ENCODE assay signal across 13 cellular contexts in the genomic region with DNA sequence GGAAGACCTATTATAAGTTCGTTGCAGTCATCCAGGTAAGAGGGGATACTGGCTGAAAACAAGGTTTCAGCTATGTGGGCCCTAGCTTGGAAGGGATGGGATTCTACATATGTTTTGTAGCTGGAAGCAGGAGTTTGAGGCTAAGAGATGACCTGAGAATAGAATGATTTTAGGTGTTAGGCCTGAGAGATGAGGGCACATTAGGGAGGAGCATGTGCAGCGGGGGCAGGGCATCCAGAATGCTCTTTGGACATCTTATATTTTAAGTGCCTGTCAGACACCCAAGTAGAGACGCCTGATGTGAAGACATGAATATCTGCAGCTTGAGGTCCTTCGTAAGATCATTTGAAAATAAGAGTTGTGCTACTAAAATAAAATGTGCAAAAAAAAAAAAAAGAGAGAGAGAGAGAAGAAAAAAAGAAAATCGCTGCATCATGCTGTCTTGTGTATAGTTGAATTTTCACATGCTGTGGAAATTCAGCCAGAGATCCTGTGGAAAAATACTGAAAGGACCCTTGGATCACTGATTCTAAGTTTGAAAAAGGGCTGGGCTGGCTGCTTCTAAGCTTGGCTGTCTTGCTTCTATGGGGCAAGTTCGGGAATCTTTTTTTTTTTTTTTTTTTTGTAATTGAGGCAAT.
A peak's percentile ranks its signal among the peaks of the same experiment; 100 is the strongest.
DNase-seq lines count a peak whose midpoint lies in the region; ATAC-seq and TF ChIP-seq lines count a peak whose summit lies in the region.
"Had no signal": no experiment of that assay in that cellular context is flagged by ENCODE, and none has a peak within 500 bp of the region (broad histone marks: within the 10 kb centered on the region; RNA-seq: fewer than 3 reads in every experiment).

No MANE protein-coding gene starts in this region.

- H4K20me1 ChIP-seq in PC-9 (ENCODE audit: insufficient read depth): no peaks in the 10 kb centered on the region
- H4K20me1 ChIP-seq in GM23248 (ENCODE audit: insufficient read depth): no peaks in the 10 kb centered on the region

- H3K4me3 Mint-ChIP-seq in Caco-2 (ENCODE audit: unreplicated experiment): peak overlapping the region; percentile 15
- peak overlapping the region; percentile 80 to 94 (median 88) for H3K4me3 Mint-ChIP-seq in naive thymus-derived CD8-positive, alpha-beta T cell

- POLR2A ChIA-PET in Caco-2 (lab: Charles Lee): no interaction called here
- POLR2A ChIA-PET in PC-9 (lab: Charles Lee; ENCODE audit: unreplicated experiment): interaction anchor here (0.7 kb wide), 1 partner anchor 372 kb away, joined by 12 read pairs; no protein-coding TSS in a partner anchor
- POLR2A ChIA-PET in naive thymus-derived CD8-positive, alpha-beta T cell (lab: Charles Lee): interaction anchor here (0.6 to 10.8 kb wide), 17 partner anchors 9 to 371 kb away, joined by 3 to 112 read pairs (median 5); no protein-coding TSS in a partner anchor

- H3K9ac ChIP-seq in GM23248: no peak overlapping the region

- 53 to 57% methylated on average over 6 of the region's 6 CpGs for WGBS in GM23248 (ENCODE audit: low coverage in 1 of 2, low lambda C conversion rate in 2 of 2, missing lambda C conversion rate in 2 of 2), 2 experiments

- H2AFZ ChIP-seq in PC-9 (no peak overlapping the region), GM23248 (no peak overlapping the region)

- H3K27ac Mint-ChIP-seq in Caco-2 (ENCODE audit: unreplicated experiment): peak overlapping the region; percentile 63
- H3K27ac Mint-ChIP-seq in naive thymus-derived CD8-positive, alpha-beta T cell: peak overlapping the region; percentile 96 to 100 (median 98)

- peaks cover 43% of the 10 kb centered on the region for H3K4me1 Mint-ChIP-seq in Caco-2 (ENCODE audit: low read depth, unreplicated experiment)
- H3K4me1 Mint-ChIP-seq in naive thymus-derived CD8-positive, alpha-beta T cell: peaks cover 54 to 96% (median 94%) of the 10 kb centered on the region in 4 donors

- intact Hi-C loops in Caco-2 (cut with micrococcal nuclease; ENCODE audit: unreplicated experiment) (loop anchor here (2.0 to 10.0 kb wide), 2 partner anchors 145 to 243 kb away; no protein-coding TSS in a partner anchor), PC-9 (cut with micrococcal nuclease; ENCODE audit: unreplicated experiment) (no loop called here)

- TF ChIP-seq CTCF in Caco-2 (IDR thresholded peaks at IDR 0.05; ENCODE audit: insufficient read depth in 1 of 2, low read depth in 1 of 2, low read length in 1 of 2, severe bottlenecking in 1 of 2, unreplicated experiment in 1 of 2) (no peak), PC-9 (conservative IDR thresholded peaks at IDR 0.05) (no peak), GM20000 (IDR thresholded peaks at IDR 0.05; ENCODE audit: extremely low read depth, missing control alignments) (no peak)

- CTCF ChIA-PET in Caco-2 (lab: Charles Lee): interaction anchor here (0.6 to 0.9 kb wide), 2 partner anchors 254 to 323 kb away, joined by 3 to 4 read pairs; no protein-coding TSS in a partner anchor
- CTCF ChIA-PET in PC-9 (lab: Charles Lee): no interaction called here

- H3K9me2 ChIP-seq in PC-9 (ENCODE audit: insufficient read depth): no peaks in the 10 kb centered on the region
- H3K9me2 ChIP-seq in GM23248 (ENCODE audit: insufficient read depth): no peaks in the 10 kb centered on the region

- H3K4me1 ChIP-seq in Caco-2 (peaks cover 58% of the 10 kb centered on the region), PC-9 (replicated peaks; ENCODE audit: insufficient read depth) (peaks cover 36% of the 10 kb centered on the region), GM23248 (ENCODE audit: insufficient read depth) (peaks cover 18% of the 10 kb centered on the region)

- H3K27ac ChIP-seq in PC-9 (peak overlapping the region; percentile 47; the same call in 1 of the 2 replicates), cingulate gyrus (ENCODE audit: low read depth, low read length) (peak overlapping the region; percentile 41), GM23248 (no peak overlapping the region)

- no peak for DNase-seq in Caco-2
- DNase-seq in PC-9: no peak
- DNase-seq in naive thymus-derived CD8-positive, alpha-beta T cell: no peak
- DNase-seq in GM20000 (ENCODE audit: low spot score): no peak
- no peak for DNase-seq in GM23248
- DNase-seq in NCI-H526 (lab: John Stamatoyannopoulos, UW): no peak
- DNase-seq in AG20443 (ENCODE audit: low spot score): no peak
- DNase-seq: Calu3; left ventricle myocardium superior; NCI-H1048; Right ventricle myocardium superior; stimulated activated CD4-positive, alpha-beta T cell treated with anti-CD3 and anti-CD28 coated beads, Interleukin-2, amount 100 ng/mL, for 48 hours had no signal

- H3K36me3 Mint-ChIP-seq in Caco-2 (ENCODE audit: insufficient read depth, unreplicated experiment): no peaks in the 10 kb centered on the region
- peaks cover 0 to 12% (median 10%) of the 10 kb centered on the region in 3 donors for H3K36me3 Mint-ChIP-seq in naive thymus-derived CD8-positive, alpha-beta T cell

- H3K36me3 ChIP-seq in Caco-2 (ENCODE audit: control insufficient read depth, insufficient read depth, low read length) (no peaks in the 10 kb centered on the region; the same call in 1 of the 2 replicates), PC-9 (ENCODE audit: low read depth) (no peaks in the 10 kb centered on the region), GM23248 (ENCODE audit: low read depth) (no peaks in the 10 kb centered on the region)

- in situ Hi-C loops in GM23248 (cut with MboI): no loop called here

- no peaks in the 10 kb centered on the region for H3K27me3 Mint-ChIP-seq in Caco-2 (ENCODE audit: insufficient read depth, unreplicated experiment)
- H3K27me3 Mint-ChIP-seq in naive thymus-derived CD8-positive, alpha-beta T cell: no peaks in the 10 kb centered on the region

- H3K4me3 ChIP-seq in Caco-2 (ENCODE audit: low read depth, low read length): no peak overlapping the region
- no peak overlapping the region for H3K4me3 ChIP-seq in PC-9
- H3K4me3 ChIP-seq in GM23248: no peak overlapping the region

- ATAC-seq in naive thymus-derived CD8-positive, alpha-beta T cell: no peak
- ATAC-seq: left ventricle myocardium superior had no signal

- no TSS peak for BruUV-seq in Caco-2 (replicated peaks; lab: Mats Ljungman, UMichigan)
- BruUV-seq in PC-9 (replicated peaks; lab: Mats Ljungman, UMichigan): no TSS peak

- H3K9me3 ChIP-seq in Caco-2: no peaks in the 10 kb centered on the region
- H3K9me3 ChIP-seq in PC-9 (ENCODE audit: insufficient read depth, low read depth): no peaks in the 10 kb centered on the region
- no peaks in the 10 kb centered on the region for H3K9me3 ChIP-seq in GM23248 (ENCODE audit: low read depth)

- peaks cover 11% of the 10 kb centered on the region for H3K9me3 Mint-ChIP-seq in Caco-2 (ENCODE audit: unreplicated experiment)
- H3K9me3 Mint-ChIP-seq in naive thymus-derived CD8-positive, alpha-beta T cell: no peaks in the 10 kb centered on the region

- peak overlapping the region; percentile 47; the same call in 1 of the 2 replicates for H3K4me2 ChIP-seq in PC-9
- no peak overlapping the region for H3K4me2 ChIP-seq in GM23248 (ENCODE audit: unreplicated experiment)

- H3K79me2 ChIP-seq in PC-9 (ENCODE audit: low read depth): no peaks in the 10 kb centered on the region
- H3K79me2 ChIP-seq in GM23248 (ENCODE audit: insufficient read depth): no peaks in the 10 kb centered on the region

- 0 out of 2 replicates have a peak, but pooled peaks cover 4% of the 10 kb centered on the region for H3F3A ChIP-seq in PC-9 (ENCODE audit: insufficient read depth, low read depth)
- peaks cover 4% of the 10 kb centered on the region for H3F3A ChIP-seq in GM23248 (ENCODE audit: insufficient read depth)

- H3K27me3 ChIP-seq in Caco-2 (replicated peaks; ENCODE audit: control insufficient read depth, insufficient read depth, low read length) (no peaks in the 10 kb centered on the region), PC-9 (ENCODE audit: insufficient read depth, low read depth) (no peaks in the 10 kb centered on the region), GM23248 (replicated peaks; ENCODE audit: insufficient read depth) (no peaks in the 10 kb centered on the region)
